ENCODE assay signal across 1 cellular context in the genomic region with DNA sequence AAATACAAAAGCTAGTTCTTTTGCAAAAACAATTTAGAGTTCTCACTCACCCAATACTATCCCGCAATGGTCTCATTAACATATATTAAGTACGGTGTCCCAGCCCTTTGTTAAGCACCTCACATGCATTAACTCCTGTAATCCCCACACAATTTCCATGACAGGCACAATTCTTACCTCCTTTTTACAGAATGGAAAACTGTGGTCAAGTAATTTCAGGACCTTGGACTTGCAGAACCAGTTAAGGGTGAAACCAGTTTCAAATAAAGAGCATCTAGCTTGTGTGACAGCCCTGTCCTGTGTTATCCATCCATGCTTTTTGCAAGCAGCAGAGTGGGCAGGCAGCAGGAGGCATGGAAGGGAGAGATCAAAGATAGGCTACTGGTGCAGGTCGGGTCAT.
TF ChIP-seq lines count a peak whose summit lies in the region.

No MANE protein-coding gene starts in this region.

TF ChIP-seq in GM23338, 12 proteins besides CTCF, POLR2A, EP300 and RAD21:
- TF ChIP-seq, protein P1, sequence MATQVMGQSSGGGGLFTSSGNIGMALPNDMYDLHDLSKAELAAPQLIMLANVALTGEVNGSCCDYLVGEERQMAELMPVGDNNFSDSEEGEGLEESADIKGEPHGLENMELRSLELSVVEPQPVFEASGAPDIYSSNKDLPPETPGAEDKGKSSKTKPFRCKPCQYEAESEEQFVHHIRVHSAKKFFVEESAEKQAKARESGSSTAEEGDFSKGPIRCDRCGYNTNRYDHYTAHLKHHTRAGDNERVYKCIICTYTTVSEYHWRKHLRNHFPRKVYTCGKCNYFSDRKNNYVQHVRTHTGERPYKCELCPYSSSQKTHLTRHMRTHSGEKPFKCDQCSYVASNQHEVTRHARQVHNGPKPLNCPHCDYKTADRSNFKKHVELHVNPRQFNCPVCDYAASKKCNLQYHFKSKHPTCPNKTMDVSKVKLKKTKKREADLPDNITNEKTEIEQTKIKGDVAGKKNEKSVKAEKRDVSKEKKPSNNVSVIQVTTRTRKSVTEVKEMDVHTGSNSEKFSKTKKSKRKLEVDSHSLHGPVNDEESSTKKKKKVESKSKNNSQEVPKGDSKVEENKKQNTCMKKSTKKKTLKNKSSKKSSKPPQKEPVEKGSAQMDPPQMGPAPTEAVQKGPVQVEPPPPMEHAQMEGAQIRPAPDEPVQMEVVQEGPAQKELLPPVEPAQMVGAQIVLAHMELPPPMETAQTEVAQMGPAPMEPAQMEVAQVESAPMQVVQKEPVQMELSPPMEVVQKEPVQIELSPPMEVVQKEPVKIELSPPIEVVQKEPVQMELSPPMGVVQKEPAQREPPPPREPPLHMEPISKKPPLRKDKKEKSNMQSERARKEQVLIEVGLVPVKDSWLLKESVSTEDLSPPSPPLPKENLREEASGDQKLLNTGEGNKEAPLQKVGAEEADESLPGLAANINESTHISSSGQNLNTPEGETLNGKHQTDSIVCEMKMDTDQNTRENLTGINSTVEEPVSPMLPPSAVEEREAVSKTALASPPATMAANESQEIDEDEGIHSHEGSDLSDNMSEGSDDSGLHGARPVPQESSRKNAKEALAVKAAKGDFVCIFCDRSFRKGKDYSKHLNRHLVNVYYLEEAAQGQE (IDR thresholded peaks at IDR 0.05; ENCODE audit: unreplicated experiment) = peak; percentile 56
- TF ChIP-seq, protein P2, sequence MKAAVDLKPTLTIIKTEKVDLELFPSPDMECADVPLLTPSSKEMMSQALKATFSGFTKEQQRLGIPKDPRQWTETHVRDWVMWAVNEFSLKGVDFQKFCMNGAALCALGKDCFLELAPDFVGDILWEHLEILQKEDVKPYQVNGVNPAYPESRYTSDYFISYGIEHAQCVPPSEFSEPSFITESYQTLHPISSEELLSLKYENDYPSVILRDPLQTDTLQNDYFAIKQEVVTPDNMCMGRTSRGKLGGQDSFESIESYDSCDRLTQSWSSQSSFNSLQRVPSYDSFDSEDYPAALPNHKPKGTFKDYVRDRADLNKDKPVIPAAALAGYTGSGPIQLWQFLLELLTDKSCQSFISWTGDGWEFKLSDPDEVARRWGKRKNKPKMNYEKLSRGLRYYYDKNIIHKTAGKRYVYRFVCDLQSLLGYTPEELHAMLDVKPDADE (IDR thresholded peaks at IDR 0.05) = no peak
- TF ChIP-seq POLR2AphosphoS5 (IDR thresholded peaks at IDR 0.05; ENCODE audit: low read depth) (no peak), STAT1 (IDR thresholded peaks at IDR 0.05; ENCODE audit: unreplicated experiment) (no peak), CREB1 (CRISPR knock-in tag; IDR thresholded peaks at IDR 0.05; ENCODE audit: low read depth) (0 out of 2 replicates have a peak, but pooled peaks have one; percentile 16)
- TF ChIP-seq, protein P3, sequence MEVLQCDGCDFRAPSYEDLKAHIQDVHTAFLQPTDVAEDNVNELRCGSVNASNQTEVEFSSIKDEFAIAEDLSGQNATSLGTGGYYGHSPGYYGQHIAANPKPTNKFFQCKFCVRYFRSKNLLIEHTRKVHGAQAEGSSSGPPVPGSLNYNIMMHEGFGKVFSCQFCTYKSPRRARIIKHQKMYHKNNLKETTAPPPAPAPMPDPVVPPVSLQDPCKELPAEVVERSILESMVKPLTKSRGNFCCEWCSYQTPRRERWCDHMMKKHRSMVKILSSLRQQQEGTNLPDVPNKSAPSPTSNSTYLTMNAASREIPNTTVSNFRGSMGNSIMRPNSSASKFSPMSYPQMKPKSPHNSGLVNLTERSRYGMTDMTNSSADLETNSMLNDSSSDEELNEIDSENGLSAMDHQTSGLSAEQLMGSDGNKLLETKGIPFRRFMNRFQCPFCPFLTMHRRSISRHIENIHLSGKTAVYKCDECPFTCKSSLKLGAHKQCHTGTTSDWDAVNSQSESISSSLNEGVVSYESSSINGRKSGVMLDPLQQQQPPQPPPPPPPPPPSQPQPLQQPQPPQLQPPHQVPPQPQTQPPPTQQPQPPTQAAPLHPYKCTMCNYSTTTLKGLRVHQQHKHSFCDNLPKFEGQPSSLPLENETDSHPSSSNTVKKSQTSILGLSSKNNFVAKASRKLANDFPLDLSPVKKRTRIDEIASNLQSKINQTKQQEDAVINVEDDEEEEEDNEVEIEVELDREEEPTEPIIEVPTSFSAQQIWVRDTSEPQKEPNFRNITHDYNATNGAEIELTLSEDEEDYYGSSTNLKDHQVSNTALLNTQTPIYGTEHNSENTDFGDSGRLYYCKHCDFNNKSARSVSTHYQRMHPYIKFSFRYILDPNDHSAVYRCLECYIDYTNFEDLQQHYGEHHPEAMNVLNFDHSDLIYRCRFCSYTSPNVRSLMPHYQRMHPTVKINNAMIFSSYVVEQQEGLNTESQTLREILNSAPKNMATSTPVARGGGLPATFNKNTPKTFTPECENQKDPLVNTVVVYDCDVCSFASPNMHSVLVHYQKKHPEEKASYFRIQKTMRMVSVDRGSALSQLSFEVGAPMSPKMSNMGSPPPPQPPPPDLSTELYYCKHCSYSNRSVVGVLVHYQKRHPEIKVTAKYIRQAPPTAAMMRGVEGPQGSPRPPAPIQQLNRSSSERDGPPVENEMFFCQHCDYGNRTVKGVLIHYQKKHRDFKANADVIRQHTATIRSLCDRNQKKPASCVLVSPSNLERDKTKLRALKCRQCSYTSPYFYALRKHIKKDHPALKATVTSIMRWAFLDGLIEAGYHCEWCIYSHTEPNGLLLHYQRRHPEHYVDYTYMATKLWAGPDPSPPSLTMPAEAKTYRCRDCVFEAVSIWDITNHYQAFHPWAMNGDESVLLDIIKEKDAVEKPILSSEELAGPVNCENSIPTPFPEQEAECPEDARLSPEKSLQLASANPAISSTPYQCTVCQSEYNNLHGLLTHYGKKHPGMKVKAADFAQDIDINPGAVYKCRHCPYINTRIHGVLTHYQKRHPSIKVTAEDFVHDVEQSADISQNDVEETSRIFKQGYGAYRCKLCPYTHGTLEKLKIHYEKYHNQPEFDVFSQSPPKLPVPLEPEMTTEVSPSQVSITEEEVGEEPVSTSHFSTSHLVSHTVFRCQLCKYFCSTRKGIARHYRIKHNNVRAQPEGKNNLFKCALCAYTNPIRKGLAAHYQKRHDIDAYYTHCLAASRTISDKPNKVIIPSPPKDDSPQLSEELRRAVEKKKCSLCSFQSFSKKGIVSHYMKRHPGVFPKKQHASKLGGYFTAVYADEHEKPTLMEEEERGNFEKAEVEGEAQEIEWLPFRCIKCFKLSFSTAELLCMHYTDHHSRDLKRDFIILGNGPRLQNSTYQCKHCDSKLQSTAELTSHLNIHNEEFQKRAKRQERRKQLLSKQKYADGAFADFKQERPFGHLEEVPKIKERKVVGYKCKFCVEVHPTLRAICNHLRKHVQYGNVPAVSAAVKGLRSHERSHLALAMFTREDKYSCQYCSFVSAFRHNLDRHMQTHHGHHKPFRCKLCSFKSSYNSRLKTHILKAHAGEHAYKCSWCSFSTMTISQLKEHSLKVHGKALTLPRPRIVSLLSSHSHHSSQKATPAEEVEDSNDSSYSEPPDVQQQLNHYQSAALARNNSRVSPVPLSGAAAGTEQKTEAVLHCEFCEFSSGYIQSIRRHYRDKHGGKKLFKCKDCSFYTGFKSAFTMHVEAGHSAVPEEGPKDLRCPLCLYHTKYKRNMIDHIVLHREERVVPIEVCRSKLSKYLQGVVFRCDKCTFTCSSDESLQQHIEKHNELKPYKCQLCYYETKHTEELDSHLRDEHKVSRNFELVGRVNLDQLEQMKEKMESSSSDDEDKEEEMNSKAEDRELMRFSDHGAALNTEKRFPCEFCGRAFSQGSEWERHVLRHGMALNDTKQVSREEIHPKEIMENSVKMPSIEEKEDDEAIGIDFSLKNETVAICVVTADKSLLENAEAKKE (CRISPR knock-in tag; IDR thresholded peaks at IDR 0.05) = peak; percentile 53
